In genomic region chr2:75646583-75647425, GRCh38 we compare ENCODE assay signal across 8 cellular contexts. TPM values are rescaled to one million over a fixed set of nuclear protein-coding genes. Genes with fewer than 3 reads are reported as not detected.
DNase-seq lines count a peak whose midpoint lies in the region; ATAC-seq and TF ChIP-seq lines count a peak whose summit lies in the region.

TSS of gene MRPL19 (plus strand) at chr2:75646783. CDS start at chr2:75646808, 25 bp downstream.

- peaks cover 49% of the 10 kb centered on the region for H3K4me1 Mint-ChIP-seq in CD4-positive, alpha-beta T cell (ENCODE audit: low read depth)
- H3K4me1 Mint-ChIP-seq in activated CD4-positive, alpha-beta memory T cell treated with anti-CD3 and anti-CD28 coated beads for 36 hours (ENCODE audit: low read depth), result peaks cover 30% of the 10 kb centered on the region

- DNase-seq in CD4-positive, alpha-beta T cell, result peak; percentile 52 to 76 (median 63)
- peak; percentile 96 for DNase-seq in NCI-H82 (lab: John Stamatoyannopoulos, UW)
- DNase-seq in activated CD4-positive, alpha-beta memory T cell treated with anti-CD3 and anti-CD28 coated beads for 36 hours, result peak; percentile 83
- peak; percentile 86 to 94 for DNase-seq in lower leg skin (ENCODE audit: low spot score in 2 of 2)
- peak; percentile 62 to 77 for DNase-seq in stimulated activated CD4-positive, alpha-beta T cell treated with anti-CD3 and anti-CD28 coated beads, Interleukin-4, amount 100 ng/mL, for 4 hours

- no peak for TF ChIP-seq CTCF in CD4-positive, alpha-beta T cell (IDR thresholded peaks at IDR 0.05)
- no peak for TF ChIP-seq CTCF in lower leg skin (IDR thresholded peaks at IDR 0.05)

- no peak for TF ChIP-seq POLR2A in lower leg skin (IDR thresholded peaks at IDR 0.05)

- H3K4me3 Mint-ChIP-seq in CD4-positive, alpha-beta T cell, result peak within 1 kb of the TSS; percentile 96
- peak within 1 kb of the TSS; percentile 90 for H3K4me3 Mint-ChIP-seq in activated CD4-positive, alpha-beta memory T cell treated with anti-CD3 and anti-CD28 coated beads for 36 hours

- H3K4me1 ChIP-seq in duodenal mucosa (ENCODE audit: control insufficient read depth in 1 of 2, insufficient read depth in 2 of 2, low read length in 2 of 2), result peaks cover 0 to 8% of the 10 kb centered on the region in 2 donors

- no peaks in the 10 kb centered on the region for H3K9me3 Mint-ChIP-seq in CD4-positive, alpha-beta T cell
- H3K9me3 Mint-ChIP-seq in activated CD4-positive, alpha-beta memory T cell treated with anti-CD3 and anti-CD28 coated beads for 36 hours, result no peaks in the 10 kb centered on the region

- peak within 1 kb of the TSS; percentile 89 to 90 for H3K9ac ChIP-seq in duodenal mucosa (ENCODE audit: low read depth in 1 of 2, low read length in 2 of 2)

- ATAC-seq in CD4-positive, alpha-beta T cell (ENCODE audit: poor library complexity), result peak; percentile 96
- ATAC-seq in GM19438 (IDR thresholded peaks at IDR 0.05; ENCODE audit: low read depth, unreplicated experiment) (peak; percentile 97), HG03571 (IDR thresholded peaks at IDR 0.05; ENCODE audit: unreplicated experiment) (peak; percentile 94)

- H3K4me3 ChIP-seq in duodenal mucosa (ENCODE audit: low read depth in 1 of 2, low read length in 2 of 2), result peak within 1 kb of the TSS; percentile 85 to 95
- H3K4me3 ChIP-seq in lower leg skin (ENCODE audit: low read depth, poor library complexity, severe bottlenecking), result peak within 1 kb of the TSS; percentile 76

- POLR2A ChIA-PET in CD4-positive, alpha-beta T cell (lab: Charles Lee), result interaction anchor here (1.0 to 2.4 kb wide), 5 partner anchors 9 to 63 kb away, joined by 3 to 26 read pairs (median 4); partner anchors contain the start of gene GCFC2
- POLR2A ChIA-PET in activated CD4-positive, alpha-beta memory T cell treated with anti-CD3 and anti-CD28 coated beads for 36 hours (lab: Charles Lee), result interaction anchor here (2.5 kb wide), 1 partner anchor 64 kb away, joined by 11 read pairs; the partner anchor contains the start of gene GCFC2

- 0% methylated on average over 39 to 59 of the region's 60 CpGs for WGBS in lower leg skin, 2 donors

- CTCF ChIA-PET in CD4-positive, alpha-beta T cell (lab: Charles Lee), result interaction anchor here (1.0 kb wide), 1 partner anchor 30 kb away, joined by 4 read pairs; no protein-coding TSS in a partner anchor
- CTCF ChIA-PET in activated CD4-positive, alpha-beta memory T cell treated with anti-CD3 and anti-CD28 coated beads for 36 hours (lab: Charles Lee), result interaction anchor here (0.9 to 1.9 kb wide), 7 partner anchors 10 to 64 kb away, joined by 3 to 10 read pairs (median 6); partner anchors contain the start of gene GCFC2

- peak within 1 kb of the TSS; percentile 50 for H3K27ac ChIP-seq in CD4-positive, alpha-beta T cell (ENCODE audit: low read depth, low read length)
- H3K27ac ChIP-seq in duodenal mucosa (ENCODE audit: low read depth, low read length), result peak within 1 kb of the TSS; percentile 68

- no peaks in the 10 kb centered on the region for H3K27me3 Mint-ChIP-seq in CD4-positive, alpha-beta T cell
- no peaks in the 10 kb centered on the region for H3K27me3 Mint-ChIP-seq in activated CD4-positive, alpha-beta memory T cell treated with anti-CD3 and anti-CD28 coated beads for 36 hours

- intact Hi-C loops in CD4-positive, alpha-beta T cell (cut with DNase I, micrococcal nuclease), result loop anchor here (2.0 to 10.0 kb wide), 5 partner anchors 64 to 1912 kb away; partner anchors contain the start of genes GCFC2 (in 1 of the 2), HK2 (in 1 of the 2), POLE4 (in 1 of the 2) and TPRKB (in 1 of the 2)
- intact Hi-C loops in activated CD4-positive, alpha-beta memory T cell treated with anti-CD3 and anti-CD28 coated beads for 36 hours (cut with micrococcal nuclease), result loop anchor here (1.0 to 10.0 kb wide), 2 partner anchors 64 to 692 kb away; partner anchors contain the start of gene POLE4
- intact Hi-C loops in lower leg skin (cut with DNase I; ENCODE audit: low total_unique reads), result no loop called here

- H3K27ac Mint-ChIP-seq in CD4-positive, alpha-beta T cell, result peak within 1 kb of the TSS; percentile 92
- H3K27ac Mint-ChIP-seq in activated CD4-positive, alpha-beta memory T cell treated with anti-CD3 and anti-CD28 coated beads for 36 hours, result peak within 1 kb of the TSS; percentile 84

- no peaks in the 10 kb centered on the region for H3K9me3 ChIP-seq in CD4-positive, alpha-beta T cell (ENCODE audit: control insufficient read depth, low read length)
- H3K9me3 ChIP-seq in duodenal mucosa (ENCODE audit: control insufficient read depth in 1 of 2, low read length in 2 of 2), result no peaks in the 10 kb centered on the region

- H3K36me3 Mint-ChIP-seq in CD4-positive, alpha-beta T cell (ENCODE audit: low read depth), result peaks cover 55% of the 10 kb centered on the region
- peaks cover 19% of the 10 kb centered on the region for H3K36me3 Mint-ChIP-seq in activated CD4-positive, alpha-beta memory T cell treated with anti-CD3 and anti-CD28 coated beads for 36 hours

- H3K27me3 ChIP-seq in CD4-positive, alpha-beta T cell (ENCODE audit: control insufficient read depth, insufficient read depth, low read length), result no peaks in the 10 kb centered on the region
- H3K27me3 ChIP-seq in duodenal mucosa (ENCODE audit: control insufficient read depth in 1 of 2, insufficient read depth in 2 of 2, low read length in 2 of 2), result no peaks in the 10 kb centered on the region

- H3K36me3 ChIP-seq in duodenal mucosa (ENCODE audit: control insufficient read depth in 1 of 2, insufficient read depth in 2 of 2, low read length in 2 of 2), result peaks cover 13 to 21% of the 10 kb centered on the region in 2 donors

RNA-seq across cellular contexts. Expression of gene MRPL19, which starts in this region (rescaled TPM):
- total RNA-seq in CD4-positive, alpha-beta T cell, result 10 to 100 TPM; 10.7 to 14.9 TPM
- 10 to 100 TPM; 61.2 to 64.6 TPM for total RNA-seq in activated CD4-positive, alpha-beta memory T cell treated with anti-CD3 and anti-CD28 coated beads for 36 hours
- total RNA-seq in lower leg skin, result 10 to 100 TPM; 24.7 to 39.0 (median 32.9) TPM

Comparison
In these comparisons a context has a peak if more than half of its experiments do, and no peak if none do; other contexts are left out.
1. Peak in every context shown above with its lines: DNase-seq, ATAC-seq, H3K4me3 ChIP-seq and H3K27ac ChIP-seq.